Comparison of ENCODE assay signal across 25 cellular contexts in genomic region chr3:190552021-190552420, GRCh38.
"Had no signal": no experiment of that assay in that cellular context is flagged by ENCODE, and none has a peak within 500 bp of the region (broad histone marks: within the 10 kb centered on the region; RNA-seq: fewer than 3 reads in every experiment).

No MANE protein-coding gene starts in this region.

- H3K36me3 ChIP-seq: gastrocnemius medialis, prostate gland, right atrium auricular region, sigmoid colon, thyroid gland had no signal

- H3K9me3 Mint-ChIP-seq: natural killer cell; stimulated activated effector memory CD8-positive, alpha-beta T cell treated with anti-CD3 and anti-CD28 coated beads, Interleukin-12 subunit alpha, Interleukin-12 subunit beta, amount 100 ng/mL, for 72 hours had no signal

- ATAC-seq: esophagus mucosa; gastrocnemius medialis; left lobe of liver; natural killer cell; stimulated activated effector memory CD8-positive, alpha-beta T cell treated with anti-CD3 and anti-CD28 coated beads, Interleukin-12 subunit alpha, Interleukin-12 subunit beta, amount 100 ng/mL, for 72 hours had no signal

- H2AFZ ChIP-seq: parathyroid adenoma had no signal

- H3K27ac ChIP-seq: dorsolateral prefrontal cortex, epithelial cell of prostate, gastrocnemius medialis, parathyroid adenoma, prostate gland, right atrium auricular region, sigmoid colon, stomach, thyroid gland, vagina had no signal

- H3K27me3 ChIP-seq: dorsolateral prefrontal cortex, gastrocnemius medialis, right atrium auricular region, sigmoid colon, stomach, thyroid gland, vagina had no signal

- H3K79me2 ChIP-seq: parathyroid adenoma had no signal

- H3K27ac Mint-ChIP-seq: memory B cell; natural killer cell; stimulated activated effector memory CD8-positive, alpha-beta T cell treated with anti-CD3 and anti-CD28 coated beads, Interleukin-12 subunit alpha, Interleukin-12 subunit beta, amount 100 ng/mL, for 72 hours had no signal

- H3K4me3 Mint-ChIP-seq: memory B cell; natural killer cell; neural crest cell; stimulated activated effector memory CD8-positive, alpha-beta T cell treated with anti-CD3 and anti-CD28 coated beads, Interleukin-12 subunit alpha, Interleukin-12 subunit beta, amount 100 ng/mL, for 72 hours had no signal

- H3K9ac ChIP-seq: parathyroid adenoma had no signal

- H3K4me1 Mint-ChIP-seq: natural killer cell; stimulated activated effector memory CD8-positive, alpha-beta T cell treated with anti-CD3 and anti-CD28 coated beads, Interleukin-12 subunit alpha, Interleukin-12 subunit beta, amount 100 ng/mL, for 72 hours had no signal

- H3K27me3 Mint-ChIP-seq: memory B cell had no signal

- H3K4me3 ChIP-seq: dorsolateral prefrontal cortex, gastrocnemius medialis, lung, prostate gland, right atrium auricular region, sigmoid colon, stomach, thyroid gland, vagina had no signal

- H3K4me1 ChIP-seq: gastrocnemius medialis, parathyroid adenoma, prostate gland, right atrium auricular region, sigmoid colon, stomach, thyroid gland, vagina had no signal

- DNase-seq: dorsolateral prefrontal cortex; effector CD4-positive, alpha-beta T cell; foreskin fibroblast; gastrocnemius medialis; head of caudate nucleus; kidney; natural killer cell; sigmoid colon; stimulated activated CD4-positive, alpha-beta T cell treated with anti-CD3 and anti-CD28 coated beads, Interleukin-2, amount 100 ng/mL, for 24 hours; stimulated activated CD4-positive, alpha-beta T cell treated with anti-CD3 and anti-CD28 coated beads, Interleukin-4, amount 100 ng/mL, for 24 hours; stimulated activated naive CD4-positive, alpha-beta T cell treated with Interleukin-2 at 50 U/mL for 16 hours; stomach; thyroid gland; trophoblast cell had no signal

- H3K9me3 ChIP-seq: prostate gland, sigmoid colon, thyroid gland, vagina had no signal
